Comparison of ENCODE assay signal across 21 cellular contexts in genomic region chr3:187830181-187830580, GRCh38.
"Had no signal": no experiment of that assay in that cellular context is flagged by ENCODE, and none has a peak within 500 bp of the region (broad histone marks: within the 10 kb centered on the region; RNA-seq: fewer than 3 reads in every experiment).

No MANE protein-coding gene starts in this region.

- H3K27ac ChIP-seq: body of pancreas, dorsolateral prefrontal cortex, epithelial cell of prostate, left ventricle myocardium inferior, SJSA1, WERI-Rb-1 had no signal

- H3K4me3 Mint-ChIP-seq: activated naive CD8-positive, alpha-beta T cell; activated T-cell treated with anti-CD3 and anti-CD28 coated beads, Interleukin-2, amount 50 U/mL, for 4 hours; stimulated activated naive CD8-positive, alpha-beta T cell treated with anti-CD3 and anti-CD28 coated beads, Interleukin-15, amount 100 ng/mL, for 72 hours had no signal

- H3K4me1 ChIP-seq: body of pancreas, left ventricle myocardium inferior, SJSA1 had no signal

- H3K36me3 Mint-ChIP-seq: activated naive CD8-positive, alpha-beta T cell had no signal

- DNase-seq: activated CD8-positive, alpha-beta memory T cell treated with anti-CD3 and anti-CD28 coated beads, Interleukin-2, amount 50 U/mL, for 4 hours; activated effector memory CD4-positive, alpha-beta T cell treated with anti-CD3 and anti-CD28 coated beads, Interleukin-2, amount 50 U/mL, for 16 hours; activated T-cell treated with anti-CD3 and anti-CD28 coated beads, Interleukin-2, amount 50 U/mL, for 4 hours; body of pancreas; caudate nucleus; dorsolateral prefrontal cortex; left ventricle myocardium inferior; mammary epithelial cell; midbrain; occipital lobe; retina; stimulated activated CD4-positive, alpha-beta T cell treated with anti-CD3 and anti-CD28 coated beads, Interleukin-12 subunit alpha, Interleukin-12 subunit beta, amount 100 ng/mL, for 4 hours; stimulated activated CD4-positive, alpha-beta T cell treated with anti-CD3 and anti-CD28 coated beads, Interleukin-1b, Interleukin-23, amount 100 ng/mL, for 48 hours; stimulated activated CD8-positive, alpha-beta memory T cell treated with anti-CD3 and anti-CD28 coated beads, Interleukin-4, amount 100 ng/mL, for 48 hours; stimulated activated naive CD8-positive, alpha-beta T cell treated with anti-CD3 and anti-CD28 coated beads, Interleukin-15, amount 100 ng/mL, for 72 hours; trophoblast cell; WERI-Rb-1 had no signal

- H3K9me3 ChIP-seq: body of pancreas, SJSA1 had no signal

- H3K4me3 ChIP-seq: body of pancreas, dorsolateral prefrontal cortex, hepatocyte, left ventricle myocardium inferior, SJSA1 had no signal

- H3K27me3 Mint-ChIP-seq: activated naive CD8-positive, alpha-beta T cell; stimulated activated naive CD8-positive, alpha-beta T cell treated with anti-CD3 and anti-CD28 coated beads, Interleukin-15, amount 100 ng/mL, for 72 hours had no signal

- H3K27me3 ChIP-seq: body of pancreas, hepatocyte, SJSA1 had no signal

- ATAC-seq: activated T-cell treated with anti-CD3 and anti-CD28 coated beads, Interleukin-2, amount 50 U/mL, for 4 hours; body of pancreas; stimulated activated naive CD8-positive, alpha-beta T cell treated with anti-CD3 and anti-CD28 coated beads, Interleukin-15, amount 100 ng/mL, for 72 hours had no signal

- H3K36me3 ChIP-seq: left ventricle myocardium inferior, SJSA1, WERI-Rb-1 had no signal

- H3K4me2 ChIP-seq: hepatocyte had no signal

- H3K79me2 ChIP-seq: hepatocyte had no signal

- H3K27ac Mint-ChIP-seq: activated naive CD8-positive, alpha-beta T cell had no signal

- H2AFZ ChIP-seq: hepatocyte had no signal
